1 cellular context compared by ENCODE assay signal in the genomic region with DNA sequence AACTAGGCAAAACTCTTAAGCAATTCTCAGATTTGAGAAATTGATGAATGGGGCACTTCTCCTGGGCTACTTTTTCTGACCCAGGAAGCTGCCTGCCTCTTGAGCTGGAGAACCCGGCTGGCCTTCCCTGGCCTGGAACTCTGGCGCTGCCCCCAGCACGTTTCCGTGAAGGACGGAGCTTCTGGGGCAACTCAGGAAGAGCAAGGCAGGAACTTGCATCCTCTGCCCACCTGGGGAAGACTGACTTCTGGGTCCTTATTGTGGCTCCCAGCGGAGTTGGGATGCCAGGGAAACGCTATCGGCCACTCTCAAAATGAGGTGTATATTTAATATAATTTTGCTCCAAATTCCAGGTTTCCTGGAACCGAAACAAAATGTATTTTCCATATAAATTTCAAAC.
TF ChIP-seq lines count a peak whose summit lies in the region.
"Not testable (repeated sequence)": the region's sequence is repeated elsewhere in the genome, so short reads cannot be mapped to it uniquely, and the experiment has no call there.

No MANE protein-coding gene starts in this region.

TF ChIP-seq in HepG2, 621 proteins besides CTCF, POLR2A, EP300 and RAD21:
- not testable (repeated sequence) for TF ChIP-seq GABPA (IDR thresholded peaks at IDR 0.05; ENCODE audit: low read depth, low read length)
- TF ChIP-seq GABPA (CRISPR knock-in tag; IDR thresholded peaks at IDR 0.05; ENCODE audit: low read depth), result peak; percentile 13; the same call in 1 of the 2 replicates
TF ChIP-seq in HepG2: peak in this region for 1; not testable (repeated sequence) for 620.
